Comparison of ENCODE assay signal across 1 cellular context in genomic region chr5:62718368-62718767, GRCh38.
TF ChIP-seq lines count a peak whose summit lies in the region.

No MANE protein-coding gene starts in this region.

TF ChIP-seq in GM23338, 12 proteins besides CTCF, POLR2A, EP300 and RAD21 (continued from another document):
- TF ChIP-seq ZNF462 (CRISPR knock-in tag; IDR thresholded peaks at IDR 0.05), result no peak
- no peak for TF ChIP-seq EZH2 (IDR thresholded peaks at IDR 0.05; ENCODE audit: low read depth, unreplicated experiment)
- no peak for TF ChIP-seq ZNF114 (CRISPR knock-in tag; IDR thresholded peaks at IDR 0.05)
- TF ChIP-seq REST (IDR thresholded peaks at IDR 0.05; ENCODE audit: unreplicated experiment), result no peak
- TF ChIP-seq POLR2AphosphoS5 (IDR thresholded peaks at IDR 0.05; ENCODE audit: low read depth), result no peak
